Comparison of ENCODE assay signal across 17 cellular contexts in the genomic region with DNA sequence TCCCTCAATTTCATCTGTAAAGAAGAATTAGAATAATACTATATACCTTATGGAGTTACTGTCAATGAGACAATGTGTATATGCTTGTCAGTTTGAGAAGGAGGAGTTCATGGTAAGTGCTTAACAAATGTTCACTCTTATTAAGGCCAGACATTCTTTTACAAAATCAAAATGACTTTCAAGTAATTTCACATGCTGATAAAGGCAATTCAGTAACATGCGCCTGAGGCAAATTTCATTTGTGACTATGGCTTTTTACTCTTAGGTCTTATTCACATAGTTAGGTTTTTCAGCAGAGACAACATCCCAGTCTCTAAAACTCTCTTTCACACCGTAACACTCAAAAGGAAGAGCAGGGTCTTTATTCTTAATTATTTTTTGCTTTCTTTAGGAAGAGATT.
A peak's percentile ranks its signal among the peaks of the same experiment; 100 is the strongest.
DNase-seq lines count a peak whose midpoint lies in the region; ATAC-seq and TF ChIP-seq lines count a peak whose summit lies in the region.
"Had no signal": no experiment of that assay in that cellular context is flagged by ENCODE, and none has a peak within 500 bp of the region (broad histone marks: within the 10 kb centered on the region; RNA-seq: fewer than 3 reads in every experiment).

No MANE protein-coding gene starts in this region.

- H3K27me3 Mint-ChIP-seq in chondrocyte (ENCODE audit: low read depth) (no peaks in the 10 kb centered on the region), progenitor cell of endocrine pancreas (no peaks in the 10 kb centered on the region)

- POLR2A ChIA-PET in A673 (lab: Charles Lee; ENCODE audit: low non-redundant PET), result no interaction called here
- POLR2A ChIA-PET in HEK293 (lab: Yijun Ruan, JAX), result no interaction called here

- DNase-seq in A673 (ENCODE audit: low spot score), result no peak
- DNase-seq in chondrocyte (ENCODE audit: low spot score), result no peak
- no peak for DNase-seq in progenitor cell of endocrine pancreas (ENCODE audit: low spot score, unreplicated experiment)
- DNase-seq in NCI-H1417 treated with DMSO at 0.1 percent for 48 hours (lab: John Stamatoyannopoulos, UW), result no peak
- no peak for DNase-seq in stimulated activated CD4-positive, alpha-beta T cell treated with anti-CD3 and anti-CD28 coated beads, Interleukin-2, amount 100 ng/mL, for 24 hours
- DNase-seq: AML-193, Calu3, KBM-7, NCI-H1092, NCI-H1694 treated with DMSO at 0.1 percent for 48 hours, NCI-H345, SHP77 had no signal

- H3K9me3 Mint-ChIP-seq in chondrocyte (ENCODE audit: low read depth) (no peaks in the 10 kb centered on the region), progenitor cell of endocrine pancreas (ENCODE audit: low read depth) (no peaks in the 10 kb centered on the region)

- peak overlapping the region; percentile 58 for H3K27ac Mint-ChIP-seq in chondrocyte (ENCODE audit: unreplicated experiment)
- peak overlapping the region; percentile 12 for H3K27ac Mint-ChIP-seq in progenitor cell of endocrine pancreas

- CTCF ChIA-PET in A673 (lab: Charles Lee), result no interaction called here
- CTCF ChIA-PET in HEK293 (lab: Yijun Ruan, JAX), result no interaction called here

- TF ChIP-seq CTCF in A673 (conservative IDR thresholded peaks at IDR 0.05; ENCODE audit: low read depth, low read length) (no peak), HEK293 (tag by site-specific recombination; IDR thresholded peaks at IDR 0.05) (no peak), chondrocyte (IDR thresholded peaks at IDR 0.05) (no peak), progenitor cell of endocrine pancreas (IDR thresholded peaks at IDR 0.05; ENCODE audit: unreplicated experiment) (no peak)

- ATAC-seq in HG03571 (IDR thresholded peaks at IDR 0.05; ENCODE audit: unreplicated experiment), result no peak
- ATAC-seq: GM12878, HCT116 had no signal

- H3K27ac ChIP-seq in A673 (ENCODE audit: low read depth, low read length, poor library complexity, severe bottlenecking) (peak overlapping the region; percentile 22), HEK293 (ENCODE audit: extremely low read depth, low read depth, low read length) (no peak overlapping the region)
- H3K27ac ChIP-seq: HL-60 had no signal

- H3K36me3 ChIP-seq in A673 (ENCODE audit: insufficient read depth, low read length, poor library complexity, severe bottlenecking) (no peaks in the 10 kb centered on the region), HEK293 (ENCODE audit: control insufficient read depth in 2 of 2, insufficient read depth in 1 of 2, low read length in 2 of 2) (no peaks in the 10 kb centered on the region)

- H3K4me1 Mint-ChIP-seq in chondrocyte (ENCODE audit: low read depth) (peaks cover 77% of the 10 kb centered on the region), progenitor cell of endocrine pancreas (ENCODE audit: low read depth) (peaks cover 22% of the 10 kb centered on the region)

- H3K9me3 ChIP-seq in A673 (ENCODE audit: low read depth, low read length, poor library complexity, severe bottlenecking), result no peaks in the 10 kb centered on the region
- no peaks in the 10 kb centered on the region for H3K9me3 ChIP-seq in HEK293 (ENCODE audit: control insufficient read depth, insufficient read depth, low read depth, low read length)

- peaks cover 36% of the 10 kb centered on the region for H3K4me1 ChIP-seq in A673 (ENCODE audit: insufficient read depth, low read length, poor library complexity, severe bottlenecking)
- H3K4me1 ChIP-seq in HEK293 (ENCODE audit: control insufficient read depth, insufficient read depth, low read length), result peaks cover 11% of the 10 kb centered on the region

- H3K4me3 Mint-ChIP-seq in chondrocyte (ENCODE audit: unreplicated experiment) (no peak overlapping the region), progenitor cell of endocrine pancreas (ENCODE audit: low read depth) (no peak overlapping the region)

- no peaks in the 10 kb centered on the region for H3K27me3 ChIP-seq in A673 (replicated peaks; ENCODE audit: insufficient read depth, low read depth, low read length, poor library complexity)

- H3K36me3 Mint-ChIP-seq in chondrocyte (ENCODE audit: low read depth) (no peaks in the 10 kb centered on the region), progenitor cell of endocrine pancreas (ENCODE audit: insufficient read depth) (peaks cover 16% of the 10 kb centered on the region)

- no TSS peak for BruUV-seq in A673 (replicated peaks; lab: Mats Ljungman, UMichigan)

- H3K4me3 ChIP-seq in A673 (ENCODE audit: low read depth, low read length, poor library complexity, severe bottlenecking) (no peak overlapping the region), HEK293 (ENCODE audit: low read depth, low read length) (no peak overlapping the region)
- H3K4me3 ChIP-seq: GM12878 had no signal

- intact Hi-C loops in A673 (cut with micrococcal nuclease; ENCODE audit: unreplicated experiment), result no loop called here

TF ChIP-seq in HEK293, 187 proteins besides CTCF, POLR2A, EP300 and RAD21:
- TF ChIP-seq, protein P1, sequence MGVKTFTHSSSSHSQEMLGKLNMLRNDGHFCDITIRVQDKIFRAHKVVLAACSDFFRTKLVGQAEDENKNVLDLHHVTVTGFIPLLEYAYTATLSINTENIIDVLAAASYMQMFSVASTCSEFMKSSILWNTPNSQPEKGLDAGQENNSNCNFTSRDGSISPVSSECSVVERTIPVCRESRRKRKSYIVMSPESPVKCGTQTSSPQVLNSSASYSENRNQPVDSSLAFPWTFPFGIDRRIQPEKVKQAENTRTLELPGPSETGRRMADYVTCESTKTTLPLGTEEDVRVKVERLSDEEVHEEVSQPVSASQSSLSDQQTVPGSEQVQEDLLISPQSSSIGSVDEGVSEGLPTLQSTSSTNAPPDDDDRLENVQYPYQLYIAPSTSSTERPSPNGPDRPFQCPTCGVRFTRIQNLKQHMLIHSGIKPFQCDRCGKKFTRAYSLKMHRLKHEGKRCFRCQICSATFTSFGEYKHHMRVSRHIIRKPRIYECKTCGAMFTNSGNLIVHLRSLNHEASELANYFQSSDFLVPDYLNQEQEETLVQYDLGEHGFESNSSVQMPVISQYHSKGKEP (tag by site-specific recombination; IDR thresholded peaks at IDR 0.05), result no peak
- TF ChIP-seq, protein P2, sequence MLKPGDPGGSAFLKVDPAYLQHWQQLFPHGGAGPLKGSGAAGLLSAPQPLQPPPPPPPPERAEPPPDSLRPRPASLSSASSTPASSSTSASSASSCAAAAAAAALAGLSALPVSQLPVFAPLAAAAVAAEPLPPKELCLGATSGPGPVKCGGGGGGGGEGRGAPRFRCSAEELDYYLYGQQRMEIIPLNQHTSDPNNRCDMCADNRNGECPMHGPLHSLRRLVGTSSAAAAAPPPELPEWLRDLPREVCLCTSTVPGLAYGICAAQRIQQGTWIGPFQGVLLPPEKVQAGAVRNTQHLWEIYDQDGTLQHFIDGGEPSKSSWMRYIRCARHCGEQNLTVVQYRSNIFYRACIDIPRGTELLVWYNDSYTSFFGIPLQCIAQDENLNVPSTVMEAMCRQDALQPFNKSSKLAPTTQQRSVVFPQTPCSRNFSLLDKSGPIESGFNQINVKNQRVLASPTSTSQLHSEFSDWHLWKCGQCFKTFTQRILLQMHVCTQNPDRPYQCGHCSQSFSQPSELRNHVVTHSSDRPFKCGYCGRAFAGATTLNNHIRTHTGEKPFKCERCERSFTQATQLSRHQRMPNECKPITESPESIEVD (tag by site-specific recombination; IDR thresholded peaks at IDR 0.05), result 0 out of 2 replicates have a peak, but pooled peaks have one; percentile 9
- TF ChIP-seq ZNF174 (tag by site-specific recombination; IDR thresholded peaks at IDR 0.05) (no peak), GLIS1 (tag by site-specific recombination; IDR thresholded peaks at IDR 0.05) (no peak), ZNF654 (tag by site-specific recombination; IDR thresholded peaks at IDR 0.05; ENCODE audit: low read depth) (no peak), ZNF324 (tag by site-specific recombination; IDR thresholded peaks at IDR 0.05) (no peak), ZNF266 (tag by site-specific recombination; IDR thresholded peaks at IDR 0.05; ENCODE audit: low read depth) (no peak)
- TF ChIP-seq, protein P3, sequence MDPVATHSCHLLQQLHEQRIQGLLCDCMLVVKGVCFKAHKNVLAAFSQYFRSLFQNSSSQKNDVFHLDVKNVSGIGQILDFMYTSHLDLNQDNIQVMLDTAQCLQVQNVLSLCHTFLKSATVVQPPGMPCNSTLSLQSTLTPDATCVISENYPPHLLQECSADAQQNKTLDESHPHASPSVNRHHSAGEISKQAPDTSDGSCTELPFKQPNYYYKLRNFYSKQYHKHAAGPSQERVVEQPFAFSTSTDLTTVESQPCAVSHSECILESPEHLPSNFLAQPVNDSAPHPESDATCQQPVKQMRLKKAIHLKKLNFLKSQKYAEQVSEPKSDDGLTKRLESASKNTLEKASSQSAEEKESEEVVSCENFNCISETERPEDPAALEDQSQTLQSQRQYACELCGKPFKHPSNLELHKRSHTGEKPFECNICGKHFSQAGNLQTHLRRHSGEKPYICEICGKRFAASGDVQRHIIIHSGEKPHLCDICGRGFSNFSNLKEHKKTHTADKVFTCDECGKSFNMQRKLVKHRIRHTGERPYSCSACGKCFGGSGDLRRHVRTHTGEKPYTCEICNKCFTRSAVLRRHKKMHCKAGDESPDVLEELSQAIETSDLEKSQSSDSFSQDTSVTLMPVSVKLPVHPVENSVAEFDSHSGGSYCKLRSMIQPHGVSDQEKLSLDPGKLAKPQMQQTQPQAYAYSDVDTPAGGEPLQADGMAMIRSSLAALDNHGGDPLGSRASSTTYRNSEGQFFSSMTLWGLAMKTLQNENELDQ (tag by site-specific recombination; IDR thresholded peaks at IDR 0.05; ENCODE audit: low read depth), result no peak
